In genomic region chr17:81901167-81902022, GRCh38 we compare ENCODE assay signal across 1 cellular context.
TF ChIP-seq lines count a peak whose summit lies in the region.

No MANE protein-coding gene starts in this region.

TF ChIP-seq in GM23338, 12 proteins besides CTCF, POLR2A, EP300 and RAD21 (continued from another document):
- TF ChIP-seq ZNF462 (CRISPR knock-in tag; IDR thresholded peaks at IDR 0.05), result no peak
- no peak for TF ChIP-seq ETS1 (IDR thresholded peaks at IDR 0.05)
- no peak for TF ChIP-seq ZNF114 (CRISPR knock-in tag; IDR thresholded peaks at IDR 0.05)
- no peak for TF ChIP-seq EZH2phosphoT487 (IDR thresholded peaks at IDR 0.05; ENCODE audit: unreplicated experiment)
- TF ChIP-seq JUNB (IDR thresholded peaks at IDR 0.05; ENCODE audit: unreplicated experiment), result no peak
- no peak for TF ChIP-seq POLR2AphosphoS5 (IDR thresholded peaks at IDR 0.05; ENCODE audit: low read depth)
- no peak for TF ChIP-seq STAT1 (IDR thresholded peaks at IDR 0.05; ENCODE audit: unreplicated experiment)
- no peak for TF ChIP-seq EZH2 (IDR thresholded peaks at IDR 0.05; ENCODE audit: low read depth, unreplicated experiment)
